Comparison of ENCODE assay signal across 8 cellular contexts in genomic region chr20:63272105-63273078, GRCh38. TPM values are rescaled to one million over a fixed set of nuclear protein-coding genes. Genes with fewer than 3 reads are reported as not detected.
DNase-seq lines count a peak whose midpoint lies in the region; ATAC-seq and TF ChIP-seq lines count a peak whose summit lies in the region.

TSS of gene ARFGAP1 (plus strand) at chr20:63272813. CDS start at chr20:63275581, 2,768 bp downstream.

- intact Hi-C loops in cardiac septum (cut with DNase I) (loop anchor here (2.0 kb wide), 1 partner anchor 56 kb away; the partner anchor contains the start of gene YTHDF1), transverse colon (cut with DNase I; ENCODE audit: low total_unique reads) (no loop called here)

- H3K36me3 ChIP-seq in transverse colon = peaks cover 0 to 5% (median 0%) of the 10 kb centered on the region in 4 donors

- peak; percentile 72 for DNase-seq in NCI-H128 (lab: John Stamatoyannopoulos, UW; ENCODE audit: unreplicated experiment)
- peak; percentile 92 for DNase-seq in SW480 (ENCODE audit: low spot score)
- peak; percentile 92 for DNase-seq in activated naive CD8-positive, alpha-beta T cell treated with anti-CD3 and anti-CD28 coated beads, Interleukin-2, amount 50 U/mL, for 24 hours
- DNase-seq in cardiac septum (ENCODE audit: low spot score) = peak; percentile 96
- DNase-seq in pons (ENCODE audit: low spot score) = peak; percentile 71
- DNase-seq in transverse colon = peak; percentile 92

- peaks cover 21% of the 10 kb centered on the region for H3K4me1 Mint-ChIP-seq in activated naive CD8-positive, alpha-beta T cell treated with anti-CD3 and anti-CD28 coated beads, Interleukin-2, amount 50 U/mL, for 24 hours

- peak; percentile 58 for TF ChIP-seq POLR2A in transverse colon (IDR thresholded peaks at IDR 0.05)

- no peak for TF ChIP-seq EP300 in transverse colon (IDR thresholded peaks at IDR 0.05; ENCODE audit: low read depth)

- peaks cover 5% of the 10 kb centered on the region for H3K27me3 ChIP-seq in transverse colon

- in situ Hi-C loops in transverse colon (cut with MboI; ENCODE audit: low pct_ligation_motif_present in 1 of 4, low pct_unique_long_range_greater_than_20kb in 1 of 4, low sequenced_read_pairs in 3 of 4) = no loop called here

- no peak for TF ChIP-seq CTCF in transverse colon (IDR thresholded peaks at IDR 0.05)

- H3K9me3 ChIP-seq in transverse colon = no peaks in the 10 kb centered on the region

- peak within 1 kb of the TSS; percentile 97 for H3K4me3 ChIP-seq in GM08714 (ENCODE audit: low read length)
- H3K4me3 ChIP-seq in transverse colon = peak within 1 kb of the TSS; percentile 93 to 100 (median 95)

- 0% methylated on average over 53 of the region's 98 CpGs; no CpG with 5 or more reads in 1 of the 2 donors for WGBS in transverse colon (ENCODE audit: low coverage in 1 of 2), 2 donors

- peak within 1 kb of the TSS; percentile 73 for H3K27ac Mint-ChIP-seq in activated naive CD8-positive, alpha-beta T cell treated with anti-CD3 and anti-CD28 coated beads, Interleukin-2, amount 50 U/mL, for 24 hours

- H3K27me3 Mint-ChIP-seq in activated naive CD8-positive, alpha-beta T cell treated with anti-CD3 and anti-CD28 coated beads, Interleukin-2, amount 50 U/mL, for 24 hours = no peaks in the 10 kb centered on the region

- peak within 1 kb of the TSS; percentile 86 for H3K4me3 Mint-ChIP-seq in activated naive CD8-positive, alpha-beta T cell treated with anti-CD3 and anti-CD28 coated beads, Interleukin-2, amount 50 U/mL, for 24 hours

- peak within 1 kb of the TSS; percentile 82 to 85 (median 84) for H3K27ac ChIP-seq in transverse colon

- peak; percentile 89 for ATAC-seq in HG02623 (IDR thresholded peaks at IDR 0.05; ENCODE audit: unreplicated experiment)
- peak; percentile 97 for ATAC-seq in activated naive CD8-positive, alpha-beta T cell treated with anti-CD3 and anti-CD28 coated beads, Interleukin-2, amount 50 U/mL, for 24 hours

- H3K4me1 ChIP-seq in transverse colon = peaks cover 13 to 27% (median 19%) of the 10 kb centered on the region in 4 donors

- H3K36me3 Mint-ChIP-seq in activated naive CD8-positive, alpha-beta T cell treated with anti-CD3 and anti-CD28 coated beads, Interleukin-2, amount 50 U/mL, for 24 hours (ENCODE audit: low read depth) = peaks cover 4% of the 10 kb centered on the region

- no peaks in the 10 kb centered on the region for H3K9me3 Mint-ChIP-seq in activated naive CD8-positive, alpha-beta T cell treated with anti-CD3 and anti-CD28 coated beads, Interleukin-2, amount 50 U/mL, for 24 hours

RNA-seq across cellular contexts. Expression of gene ARFGAP1, which starts in this region (rescaled TPM):
- total RNA-seq in cardiac septum = 49.5 TPM
- 100 to 1,000 TPM in 1 of 4 donors, 10 to 100 TPM in 3; 43.8 to 200 (median 74.8) TPM for total RNA-seq in transverse colon

Comparison
In these comparisons a context has a peak if more than half of its experiments do, and no peak if none do; other contexts are left out.
1. Peak in every context shown above with its lines: DNase-seq, ATAC-seq, H3K4me3 ChIP-seq and H3K27ac ChIP-seq.